8 cellular contexts compared by ENCODE assay signal in genomic region chr2:216034065-216034464, GRCh38. TPM values are rescaled to one million over a fixed set of nuclear protein-coding genes. Genes with fewer than 3 reads are reported as not detected.
DNase-seq lines count a peak whose midpoint lies in the region; ATAC-seq and TF ChIP-seq lines count a peak whose summit lies in the region.

No MANE protein-coding gene starts in this region.

- no peaks in the 10 kb centered on the region for H3K79me2 ChIP-seq in trophoblast cell (ENCODE audit: control insufficient read depth, insufficient read depth, low read length, poor library complexity)

- no peak overlapping the region for H3K14ac ChIP-seq in trophoblast cell (ENCODE audit: low read length)

- H3K9me3 ChIP-seq in gastroesophageal sphincter, result no peaks in the 10 kb centered on the region
- H3K9me3 ChIP-seq in trophoblast cell (ENCODE audit: insufficient read depth, low read depth, low read length), result no peaks in the 10 kb centered on the region

- no peak overlapping the region for H3K9ac ChIP-seq in trophoblast cell (ENCODE audit: low read length)

- TF ChIP-seq POLR2A in gastroesophageal sphincter (IDR thresholded peaks at IDR 0.05), result no peak

- no peak overlapping the region for H2AFZ ChIP-seq in trophoblast cell (ENCODE audit: insufficient read depth, low read length, poor library complexity)

- no peak overlapping the region for H4K12ac ChIP-seq in trophoblast cell (ENCODE audit: low read depth, low read length)

- H4K91ac ChIP-seq in trophoblast cell (ENCODE audit: low read depth, low read length), result no peak overlapping the region

- H3K4me3 ChIP-seq in gastroesophageal sphincter, result no peak overlapping the region
- H3K4me3 ChIP-seq in trophoblast cell (ENCODE audit: low read depth, low read length), result no peak overlapping the region

- no peak overlapping the region for H4K8ac ChIP-seq in trophoblast cell (ENCODE audit: low read depth, low read length)

- H3K4me2 ChIP-seq in trophoblast cell (ENCODE audit: low read length), result no peak overlapping the region

- no peak for TF ChIP-seq EP300 in gastroesophageal sphincter (IDR thresholded peaks at IDR 0.05)

- H3K79me1 ChIP-seq in trophoblast cell (ENCODE audit: low read length), result no peaks in the 10 kb centered on the region

- TF ChIP-seq CTCF in AG09319 (IDR thresholded peaks at IDR 0.05; ENCODE audit: low read depth, low read length) (peak; percentile 77), gastroesophageal sphincter (IDR thresholded peaks at IDR 0.05) (peak; percentile 68 to 86 (median 80))

- no peak overlapping the region for H3K27ac ChIP-seq in gastroesophageal sphincter
- no peak overlapping the region for H3K27ac ChIP-seq in trophoblast cell (ENCODE audit: low read depth, low read length)

- H3K4me1 ChIP-seq in gastroesophageal sphincter, result no peaks in the 10 kb centered on the region
- H3K4me1 ChIP-seq in trophoblast cell (ENCODE audit: control insufficient read depth in 1 of 2, insufficient read depth in 2 of 2, low read length in 2 of 2), result peaks cover 0 to 4% of the 10 kb centered on the region in 2 experiments

- H2BK5ac ChIP-seq in trophoblast cell (ENCODE audit: low read depth, low read length, poor library complexity), result no peak overlapping the region

- DNase-seq in AG09319 (ENCODE audit: extremely low read depth, low read depth) (no peak), HPDE6-E6E7 (ENCODE audit: extremely low spot score) (peak; percentile 62), RPMI7951 (ENCODE audit: low read depth) (peak; percentile 65), trophoblast cell (peak; percentile 64 to 92), ureter (ENCODE audit: low spot score) (peak; percentile 79)
- peak; percentile 62 for DNase-seq in activated T-helper 9 cell treated with anti-CD3 and anti-CD28 coated beads, Interleukin-2, amount 50 U/mL, for 16 hours (ENCODE audit: low read depth)

- ATAC-seq in GM19023 (IDR thresholded peaks at IDR 0.05; ENCODE audit: unreplicated experiment) (peak; percentile 38), gastroesophageal sphincter (peak; percentile 31)

- H3K36me3 ChIP-seq in gastroesophageal sphincter, result peaks cover 0 to 39% of the 10 kb centered on the region in 2 donors
- no peaks in the 10 kb centered on the region for H3K36me3 ChIP-seq in trophoblast cell (ENCODE audit: control insufficient read depth in 1 of 2, insufficient read depth in 2 of 2, low read length in 2 of 2)

- H2BK120ac ChIP-seq in trophoblast cell (ENCODE audit: insufficient read depth, low read length, poor library complexity), result no peak overlapping the region

- no peak overlapping the region for H2AK5ac ChIP-seq in trophoblast cell (ENCODE audit: low read length)

- no peak overlapping the region for H3K4ac ChIP-seq in trophoblast cell (ENCODE audit: low read depth, low read length)

- WGBS in gastroesophageal sphincter (ENCODE audit: low coverage in 1 of 2), 2 donors, result 50 to 56% methylated on average over 1 of the region's 1 CpG
- no CpG with 5 or more reads among the region's 1 CpG for WGBS in trophoblast cell (ENCODE audit: extremely low coverage, insufficient coverage, insufficient read length)

- no peak overlapping the region for H2BK12ac ChIP-seq in trophoblast cell (ENCODE audit: low read length)

- no peak overlapping the region for H3K23ac ChIP-seq in trophoblast cell (ENCODE audit: low read length)

- H3K18ac ChIP-seq in trophoblast cell (ENCODE audit: low read length), result no peak overlapping the region

- H3K27me3 ChIP-seq in gastroesophageal sphincter (no peaks in the 10 kb centered on the region), trophoblast cell (ENCODE audit: insufficient read depth, low read length) (no peaks in the 10 kb centered on the region)

RNA-seq across cellular contexts. Expression of gene MREG, which starts 20.7 kb away (rescaled TPM):
- total RNA-seq in RPMI7951 (2014; rRNA removed; shearing (Covaris generic)), result 4.6 and 5.7 TPM in 2 replicates
- total RNA-seq in gastroesophageal sphincter, result 1 to 10 TPM in 1 of 4 donors, under 1 TPM in 3; 0.40 to 3.3 (median 0.54) TPM
- polyA plus RNA-seq in trophoblast cell (2013), result 33.7 and 34.3 TPM in 2 replicates
- total RNA-seq in ureter, result 13.8 TPM

RNA-seq across cellular contexts. Expression of gene PECR, which starts 47.5 kb away (rescaled TPM):
- 20.2 and 22.6 TPM in 2 replicates for total RNA-seq in RPMI7951 (2014; rRNA removed; shearing (Covaris generic))
- 10 to 100 TPM in 1 of 4 donors, 1 to 10 TPM in 3; 4.9 to 15.3 (median 7.7) TPM for total RNA-seq in gastroesophageal sphincter
- polyA plus RNA-seq in trophoblast cell (2013), result 1.9 and 2.2 TPM in 2 replicates
- 6.3 TPM for total RNA-seq in ureter

RNA-seq across cellular contexts. Expression of gene TMEM169, which starts 47.7 kb away (rescaled TPM):
- 2.2 and 2.9 TPM in 2 replicates for total RNA-seq in RPMI7951 (2014; rRNA removed; shearing (Covaris generic))
- total RNA-seq in gastroesophageal sphincter (1 to 10 TPM in 1 of 4 donors, under 1 TPM in 2, not detected in 1; 0.67 to 3.1 (median 0.78) TPM), ureter (0.21 TPM)
- polyA plus RNA-seq in trophoblast cell (2013), result 0.33 and 0.47 TPM in 2 replicates
